In genomic region chr5:96702503-96703383, GRCh38 we compare ENCODE assay signal across 8 cellular contexts. TPM values are rescaled to one million over a fixed set of nuclear protein-coding genes. Genes with fewer than 3 reads are reported as not detected.
DNase-seq lines count a peak whose midpoint lies in the region; ATAC-seq, FAIRE-seq and TF ChIP-seq lines count a peak whose summit lies in the region.

No MANE protein-coding gene starts in this region.

- CTCF ChIA-PET in endothelial cell of umbilical vein (lab: Charles Lee): interaction anchor here (0.6 to 6.0 kb wide), 11 partner anchors 11 to 358 kb away, joined by 3 to 22 read pairs (median 5); no protein-coding TSS in a partner anchor

- no peaks in the 10 kb centered on the region for H3K9me1 ChIP-seq in endothelial cell of umbilical vein (replicated peaks; ENCODE audit: control insufficient read depth, extremely low read depth, insufficient read depth, low read length)

- no peaks in the 10 kb centered on the region for H3K36me3 ChIP-seq in endothelial cell of umbilical vein (ENCODE audit: control insufficient read depth in 2 of 2, extremely low read depth in 1 of 2, insufficient read depth in 2 of 2, low read length in 2 of 2)

- in situ Hi-C loops in ACHN (cut with HindIII; ENCODE audit: low pct_ligation_motif_present, low pct_unique_long_range_greater_than_20kb, low sequenced_read_pairs): no loop called here

- POLR2A ChIA-PET in endothelial cell of umbilical vein (lab: Charles Lee): no interaction called here

- FAIRE-seq in endothelial cell of umbilical vein (lab: Jason Lieb, UNC): peak; percentile 66

- peak overlapping the region; percentile 77 for H3K4me2 ChIP-seq in endothelial cell of umbilical vein (ENCODE audit: insufficient read depth, low read length)

- TF ChIP-seq CTCF in endothelial cell of umbilical vein (IDR thresholded peaks at IDR 0.05; ENCODE audit: extremely low read depth in 1 of 2, insufficient read depth in 1 of 2, low read depth in 1 of 2, low read length in 2 of 2): no peak

- H3K27me3 ChIP-seq in endothelial cell of umbilical vein (ENCODE audit: control insufficient read depth in 2 of 2, insufficient read depth in 2 of 2, low read length in 2 of 2): no peaks in the 10 kb centered on the region

- H3K9ac ChIP-seq in endothelial cell of umbilical vein (replicated peaks; ENCODE audit: extremely low read depth, insufficient read depth, low read length): peak overlapping the region; percentile 91

- peak overlapping the region; percentile 21 to 63 (median 52) for H3K4me3 ChIP-seq in endothelial cell of umbilical vein (replicated peaks in 1 of 3; ENCODE audit: insufficient read depth in 1 of 3, low read depth in 1 of 3, low read length in 3 of 3)

- no peaks in the 10 kb centered on the region for H3K9me3 ChIP-seq in endothelial cell of umbilical vein (replicated peaks; ENCODE audit: control insufficient read depth, insufficient read depth, low read length)

- H2AFZ ChIP-seq in endothelial cell of umbilical vein (ENCODE audit: low read depth, low read length): peak overlapping the region; percentile 15

- peak overlapping the region; percentile 78 for H3K27ac ChIP-seq in endothelial cell of umbilical vein (ENCODE audit: insufficient read depth, low read depth, low read length)

- ATAC-seq in GM18870 (IDR thresholded peaks at IDR 0.05; ENCODE audit: unreplicated experiment): peak; percentile 39
- peak; percentile 64 for ATAC-seq in HG03108 (IDR thresholded peaks at IDR 0.05; ENCODE audit: unreplicated experiment)

- DNase-seq in ACHN (peak; percentile 95), NCI-H82 (lab: John Stamatoyannopoulos, UW) (peak; percentile 92), activated T-cell treated with anti-CD3 and anti-CD28 coated beads for 24 hours (ENCODE audit: low read depth) (peak; percentile 76), endothelial cell of umbilical vein (ENCODE audit: low read depth, low spot score) (peak; percentile 90), midbrain (lab: John Stamatoyannopoulos, UW) (peak; percentile 88)
- DNase-seq in stimulated activated CD8-positive, alpha-beta memory T cell treated with anti-CD3 and anti-CD28 coated beads, Interleukin-15, amount 100 ng/mL, for 24 hours (ENCODE audit: low read depth): peak; percentile 47

- dilution Hi-C loops in endothelial cell of umbilical vein (cut with MboI; ENCODE audit: extremely low pct_ligation_motif_present, low sequenced_read_pairs): no loop called here

- H4K20me1 ChIP-seq in endothelial cell of umbilical vein (replicated peaks; ENCODE audit: control insufficient read depth, extremely low read depth, insufficient read depth, low read length): no peaks in the 10 kb centered on the region

- TF ChIP-seq POLR2A in endothelial cell of umbilical vein (IDR thresholded peaks at IDR 0.05; ENCODE audit: low read depth, low read length): peak; percentile 80

- no TSS peak for BruUV-seq in endothelial cell of umbilical vein (replicated peaks; lab: Mats Ljungman, UMichigan)

- intact Hi-C loops in endothelial cell of umbilical vein (cut with micrococcal nuclease): loop anchor here (1.0 kb wide), 2 partner anchors 40 to 88 kb away; partner anchors contain the start of gene CAST

- H3K4me1 ChIP-seq in endothelial cell of umbilical vein (ENCODE audit: control insufficient read depth, extremely low read depth, insufficient read depth, low read length): peaks cover 20% of the 10 kb centered on the region

- peaks cover 46% of the 10 kb centered on the region for H3K79me2 ChIP-seq in endothelial cell of umbilical vein (ENCODE audit: control insufficient read depth, insufficient read depth, low read length)

TF ChIP-seq in endothelial cell of umbilical vein, 7 proteins besides CTCF, POLR2A, EP300 and RAD21:
- TF ChIP-seq EZH2 (IDR thresholded peaks at IDR 0.05; ENCODE audit: borderline replicate concordance, low read depth, low read length, severe bottlenecking) (no peak), GATA2 (IDR thresholded peaks at IDR 0.05; ENCODE audit: insufficient read depth, insufficient read length, low read depth, low read length) (no peak), FOS (IDR thresholded peaks at IDR 0.05; ENCODE audit: borderline replicate concordance, insufficient read depth, low read length) (peak; percentile 19), POLR2AphosphoS5 (IDR thresholded peaks at IDR 0.05; ENCODE audit: insufficient read depth, low read depth, low read length) (peak; percentile 67), MYC (IDR thresholded peaks at IDR 0.05; ENCODE audit: low read depth, low read length) (peak; percentile 85), JUN (IDR thresholded peaks at IDR 0.05; ENCODE audit: borderline replicate concordance, insufficient read depth, insufficient read length, low read depth) (no peak)
- TF ChIP-seq, protein P1, sequence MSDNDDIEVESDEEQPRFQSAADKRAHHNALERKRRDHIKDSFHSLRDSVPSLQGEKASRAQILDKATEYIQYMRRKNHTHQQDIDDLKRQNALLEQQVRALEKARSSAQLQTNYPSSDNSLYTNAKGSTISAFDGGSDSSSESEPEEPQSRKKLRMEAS (IDR thresholded peaks at IDR 0.05; ENCODE audit: insufficient read depth, insufficient read length): peak; percentile 97

RNA-seq across cellular contexts. Expression of gene CAST, which starts 40.6 kb away (rescaled TPM):
- total RNA-seq in endothelial cell of umbilical vein: 172 and 194 TPM in 2 replicates
- polyA plus RNA-seq in endothelial cell of umbilical vein: 20.8 and 33.7 TPM in 2 replicates
- polyA plus RNA-seq in endothelial cell of umbilical vein (2011; cell fraction: cytosol; rRNA removed): 72.2 and 79.1 TPM in 2 replicates
- 111 and 150 TPM in 2 replicates for polyA plus RNA-seq in endothelial cell of umbilical vein (2011; cell fraction: nucleus; rRNA removed)
- 108 and 138 TPM in 2 replicates for polyA plus RNA-seq in endothelial cell of umbilical vein (2012)
- polyA minus RNA-seq in endothelial cell of umbilical vein: 47.1 and 55.6 TPM in 2 replicates
- 86.2 TPM for polyA minus RNA-seq in endothelial cell of umbilical vein (2011; cell fraction: cytosol; rRNA and poly(A)+ RNA removed)
- 166 and 205 TPM in 2 replicates for polyA minus RNA-seq in endothelial cell of umbilical vein (2011; cell fraction: nucleus; rRNA and poly(A)+ RNA removed)

Comparison
In these comparisons a context has a peak if more than half of its experiments do, and no peak if none do; other contexts are left out.
1. Peak in every context shown above with its lines: DNase-seq, ATAC-seq, H3K4me3 ChIP-seq and H3K27ac ChIP-seq.